In the genomic region with DNA sequence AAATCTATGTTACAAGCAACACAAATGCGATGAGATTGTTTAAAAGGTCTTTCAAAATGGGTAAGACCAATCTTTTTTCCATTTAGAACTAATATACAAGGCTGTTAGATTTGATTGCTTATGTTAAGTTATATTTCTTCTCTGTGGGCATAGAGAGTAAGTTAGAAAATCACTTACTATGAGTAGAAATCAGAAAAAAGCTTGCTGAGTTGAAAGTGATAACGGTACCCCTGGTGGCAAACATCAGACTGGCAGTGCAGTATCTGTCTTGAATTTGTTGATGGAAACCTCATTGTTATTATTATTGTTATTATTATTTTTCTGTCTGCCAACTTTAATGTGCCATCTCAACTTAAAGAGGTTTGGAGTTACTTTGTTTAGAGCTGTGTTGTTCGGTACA, we compare ENCODE assay signal across 21 cellular contexts. TPM values are rescaled to one million over a fixed set of nuclear protein-coding genes. Genes with fewer than 3 reads are reported as not detected.
DNase-seq lines count a peak whose midpoint lies in the region; ATAC-seq and TF ChIP-seq lines count a peak whose summit lies in the region.
"Had no signal": no experiment of that assay in that cellular context is flagged by ENCODE, and none has a peak within 500 bp of the region (broad histone marks: within the 10 kb centered on the region; RNA-seq: fewer than 3 reads in every experiment).

No MANE protein-coding gene starts in this region.

- TF ChIP-seq CTCF in GM12874 (IDR thresholded peaks at IDR 0.05; ENCODE audit: insufficient read depth, low read depth, low read length) (0 out of 2 replicates have a peak, but pooled peaks have one; percentile 10), astrocyte of the spinal cord (IDR thresholded peaks at IDR 0.05; ENCODE audit: low read depth, low read length) (peak; percentile 16), fibroblast of the aortic adventitia (IDR thresholded peaks at IDR 0.05; ENCODE audit: insufficient read depth, low read length) (peak; percentile 25), smooth muscle cell (IDR thresholded peaks at IDR 0.05; ENCODE audit: borderline replicate concordance, insufficient read depth, poor library complexity, severe bottlenecking) (peak; percentile 13)

- no peaks in the 10 kb centered on the region for H3K27me3 ChIP-seq in smooth muscle cell (ENCODE audit: low read depth)
- H3K27me3 ChIP-seq: heart left ventricle, vagina had no signal

- no peak overlapping the region for H3K4me2 ChIP-seq in smooth muscle cell
- H3K4me2 ChIP-seq: GM23338 had no signal

- no peak overlapping the region for H3K27ac ChIP-seq in smooth muscle cell (ENCODE audit: low read depth)
- H3K27ac ChIP-seq: heart left ventricle, prostate gland, vagina had no signal

- in situ Hi-C loops in astrocyte of the spinal cord (cut with HindIII; ENCODE audit: low sequenced_read_pairs), result no loop called here

- no peak overlapping the region for H3K9ac ChIP-seq in smooth muscle cell (ENCODE audit: low read depth)

- H4K20me1 ChIP-seq in smooth muscle cell (ENCODE audit: low read depth), result no peaks in the 10 kb centered on the region

- H3F3A ChIP-seq in smooth muscle cell (ENCODE audit: low read depth), result no peaks in the 10 kb centered on the region

- WGBS in smooth muscle cell (ENCODE audit: low lambda C conversion rate), result 94% methylated on average over 3 of the region's 3 CpGs

- peaks cover 14% of the 10 kb centered on the region for H3K4me1 ChIP-seq in smooth muscle cell (ENCODE audit: low read depth)
- H3K4me1 ChIP-seq: heart left ventricle, prostate gland, vagina had no signal

- H3K4me3 ChIP-seq in astrocyte of the spinal cord (ENCODE audit: low read depth, low read length) (no peak overlapping the region), fibroblast of the aortic adventitia (ENCODE audit: low read depth, low read length) (no peak overlapping the region), smooth muscle cell (no peak overlapping the region)
- H3K4me3 ChIP-seq: GM23338, heart left ventricle, lung, prostate gland, vagina had no signal

- no peak for DNase-seq in astrocyte of the spinal cord (ENCODE audit: low read depth, low spot score)
- no peak for DNase-seq in fibroblast of the aortic adventitia (ENCODE audit: low read depth)
- DNase-seq in smooth muscle cell (lab: John Stamatoyannopoulos, UW; ENCODE audit: unreplicated experiment), result no peak
- no peak for DNase-seq in stimulated activated CD4-positive, alpha-beta T cell treated with anti-CD3 and anti-CD28 coated beads, Interleukin-4, amount 100 ng/mL, for 1 hour
- DNase-seq in NCI-H510A (lab: John Stamatoyannopoulos, UW), result no peak
- DNase-seq: activated CD4-positive, CD25-positive, alpha-beta regulatory T cell treated with anti-CD3 and anti-CD28 coated beads, Interleukin-2, amount 50 U/mL, for 72 hours; activated CD8-positive, alpha-beta T cell treated with anti-CD3 and anti-CD28 coated beads for 36 hours; activated effector memory CD4-positive, alpha-beta T cell treated with Interleukin-2 at 50 U/mL for 16 hours; CD4-positive, alpha-beta memory T cell; heart left ventricle; KG1; kidney glomerular epithelial cell; NCI-H524; SHP77 treated with DMSO at 0.1 percent for 48 hours; T-helper 1 cell had no signal

- no peak overlapping the region for H2AFZ ChIP-seq in smooth muscle cell (ENCODE audit: low read depth)
- H2AFZ ChIP-seq: GM23338 had no signal

- no peaks in the 10 kb centered on the region for H3K36me3 ChIP-seq in smooth muscle cell (ENCODE audit: low read depth)
- H3K36me3 ChIP-seq: prostate gland had no signal

- H3K79me2 ChIP-seq in smooth muscle cell (ENCODE audit: low read depth), result no peaks in the 10 kb centered on the region

- ATAC-seq in activated CD4-positive, CD25-positive, alpha-beta regulatory T cell treated with anti-CD3 and anti-CD28 coated beads, Interleukin-2, amount 50 U/mL, for 24 hours, result no peak
- ATAC-seq: activated CD8-positive, alpha-beta T cell treated with anti-CD3 and anti-CD28 coated beads for 36 hours; GM23338; heart left ventricle had no signal

- H3K9me3 ChIP-seq in smooth muscle cell (replicated peaks; ENCODE audit: low read depth), result no peaks in the 10 kb centered on the region
- H3K9me3 ChIP-seq: heart left ventricle, prostate gland, vagina had no signal

RNA-seq across cellular contexts. Expression of a gene that starts 12.4 kb away (rescaled TPM):
- 375 and 661 TPM in 2 replicates for total RNA-seq in fibroblast of the aortic adventitia (ENCODE audit: low replicate concordance)
- 4.2 and 5.9 TPM in 2 replicates for total RNA-seq in smooth muscle cell
- polyA plus RNA-seq in smooth muscle cell, result 1.0 and 1.3 TPM in 2 replicates
- total RNA-seq: activated CD8-positive, alpha-beta T cell treated with anti-CD3 and anti-CD28 coated beads for 36 hours had no signal
- polyA plus RNA-seq: CD4-positive, alpha-beta memory T cell had no signal

Comparison
In these comparisons a context has a peak if more than half of its experiments do, and no peak if none do; other contexts are left out.
1. RNA of a gene that starts 12.4 kb away (total RNA-seq): 375 to 661 TPM in fibroblast of the aortic adventitia; 4.2 to 5.9 TPM in smooth muscle cell; every median in the first group is over 10 times any median in the second.
2. Peak in every context shown above with its lines, with median percentiles within 50 percentile points of each other: CTCF ChIP-seq.